In the genomic region with DNA sequence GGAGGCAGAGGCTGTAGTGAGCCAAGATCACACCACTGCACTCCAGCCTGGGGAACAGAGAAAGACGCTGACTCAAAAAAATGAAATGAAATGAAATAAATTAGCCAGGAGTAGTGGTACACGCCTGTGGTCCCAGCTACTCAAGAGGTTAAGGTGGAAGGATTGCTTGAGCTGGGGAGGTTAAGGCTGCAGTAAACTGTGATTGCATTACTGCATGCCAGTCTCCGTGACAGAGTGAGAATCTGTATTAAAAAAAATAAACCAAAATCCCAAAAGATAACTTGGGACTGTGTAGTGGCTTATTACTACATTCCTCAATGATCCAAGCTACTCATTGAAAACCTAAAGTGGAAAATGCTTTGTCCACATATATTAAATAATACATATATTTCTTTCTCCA, we compare ENCODE assay signal across 1 cellular context.
TF ChIP-seq lines count a peak whose summit lies in the region.

No MANE protein-coding gene starts in this region.

TF ChIP-seq in IMR-90, 13 proteins besides CTCF, POLR2A, EP300 and RAD21 (continued from another document):
- TF ChIP-seq FOS (IDR thresholded peaks at IDR 0.05; ENCODE audit: low read depth, low read length) (no peak), BHLHE40 (IDR thresholded peaks at IDR 0.05; ENCODE audit: low read depth, low read length) (no peak), SMC3 (IDR thresholded peaks at IDR 0.05; ENCODE audit: low read depth, low read length) (no peak)
